10 cellular contexts compared by ENCODE assay signal in genomic region chr11:13962198-13962561, GRCh38. TPM values are rescaled to one million over a fixed set of nuclear protein-coding genes. Genes with fewer than 3 reads are reported as not detected.
DNase-seq lines count a peak whose midpoint lies in the region; ATAC-seq and TF ChIP-seq lines count a peak whose summit lies in the region.
"Had no signal": no experiment of that assay in that cellular context is flagged by ENCODE, and none has a peak within 500 bp of the region (broad histone marks: within the 10 kb centered on the region; RNA-seq: fewer than 3 reads in every experiment).

No MANE protein-coding gene starts in this region.

- H3K9ac ChIP-seq in GM23248 (no peak overlapping the region), rectal smooth muscle tissue (ENCODE audit: low read length) (no peak overlapping the region)

- peak overlapping the region; percentile 62 for H3K4me2 ChIP-seq in GM23248 (ENCODE audit: unreplicated experiment)

- no peaks in the 10 kb centered on the region for H3K9me2 ChIP-seq in GM23248 (ENCODE audit: insufficient read depth)

- H3K27me3 ChIP-seq in GM23248 (replicated peaks; ENCODE audit: insufficient read depth) (peaks cover 79% of the 10 kb centered on the region), iPS DF 6.9 (ENCODE audit: control insufficient read depth, insufficient read depth, low read length) (peaks cover 44% of the 10 kb centered on the region), rectal smooth muscle tissue (ENCODE audit: control insufficient read depth, insufficient read depth, low read length) (peaks cover 7% of the 10 kb centered on the region)

- no peaks in the 10 kb centered on the region for H3K9me3 Mint-ChIP-seq in WTC11

- H3K79me2 ChIP-seq in GM23248 (ENCODE audit: insufficient read depth): no peaks in the 10 kb centered on the region

- H4K20me1 ChIP-seq in GM23248 (ENCODE audit: insufficient read depth): no peaks in the 10 kb centered on the region

- H3K4me3 ChIP-seq in GM23248 (0 out of 2 replicates have a peak overlapping the region, but pooled peaks have one; percentile 34), iPS DF 6.9 (ENCODE audit: low read length) (peak overlapping the region; percentile 40; the same call in 1 of the 2 replicates), rectal smooth muscle tissue (ENCODE audit: low read length) (peak overlapping the region; percentile 71)

- H3K27ac Mint-ChIP-seq in WTC11: no peak overlapping the region

- 44 to 47% methylated on average over 16 of the region's 16 CpGs for WGBS in GM23248 (ENCODE audit: low coverage in 1 of 2, low lambda C conversion rate in 2 of 2, missing lambda C conversion rate in 2 of 2), 2 experiments
- no CpG with 5 or more reads among the region's 16 CpGs for WGBS in iPS DF 6.9 (ENCODE audit: insufficient coverage, insufficient read length)

- H3K36me3 ChIP-seq in GM23248 (ENCODE audit: low read depth): no peaks in the 10 kb centered on the region
- no peaks in the 10 kb centered on the region for H3K36me3 ChIP-seq in iPS DF 6.9 (ENCODE audit: control insufficient read depth, insufficient read depth, low read length)
- H3K36me3 ChIP-seq in rectal smooth muscle tissue (ENCODE audit: control insufficient read depth, insufficient read depth, low read length): no peaks in the 10 kb centered on the region

- in situ Hi-C loops in GM23248 (cut with MboI): loop anchor here (5.0 to 10.0 kb wide), 2 partner anchors 183 to 285 kb away; no protein-coding TSS in a partner anchor
- in situ Hi-C loops in GM13977 (cut with MboI; ENCODE audit: low pct_unique_long_range_greater_than_20kb, low sequenced_read_pairs, unreplicated experiment): loop anchor here (25.0 kb wide), 1 partner anchor 475 kb away; no protein-coding TSS in a partner anchor

- peak overlapping the region; percentile 70 for H3K4me3 Mint-ChIP-seq in WTC11

- H3K27ac ChIP-seq in GM23248 (no peak overlapping the region), iPS DF 6.9 (ENCODE audit: low read length) (no peak overlapping the region), rectal smooth muscle tissue (ENCODE audit: low read depth, low read length) (no peak overlapping the region)

- H3K27me3 Mint-ChIP-seq in WTC11 (ENCODE audit: low read depth): peaks cover 85% of the 10 kb centered on the region

- H3K36me3 Mint-ChIP-seq in WTC11: no peaks in the 10 kb centered on the region

- DNase-seq in GM23248: no peak
- DNase-seq in WTC11 (ENCODE audit: low spot score): no peak
- DNase-seq in iPS DF 6.9 (ENCODE audit: low read depth, low spot score): no peak
- DNase-seq in GM13977 (ENCODE audit: low spot score): no peak
- DNase-seq in globus pallidus (ENCODE audit: low spot score): no peak
- no peak for DNase-seq in NCI-H1694 treated with DMSO at 0.1 percent for 48 hours (lab: John Stamatoyannopoulos, UW)
- DNase-seq: DND-41, NCI-H2107 had no signal

- H3F3A ChIP-seq in GM23248 (ENCODE audit: insufficient read depth): no peaks in the 10 kb centered on the region

- H2AFZ ChIP-seq in GM23248: peak overlapping the region; percentile 43; the same call in 1 of the 2 replicates

- H3K9me3 ChIP-seq in GM23248 (ENCODE audit: low read depth): no peaks in the 10 kb centered on the region
- H3K9me3 ChIP-seq in iPS DF 6.9 (ENCODE audit: control insufficient read depth, insufficient read depth, low read length): no peaks in the 10 kb centered on the region

- H3K4me1 ChIP-seq in GM23248 (ENCODE audit: insufficient read depth) (no peaks in the 10 kb centered on the region), iPS DF 6.9 (ENCODE audit: control insufficient read depth, insufficient read depth, low read length) (0 out of 2 replicates have a peak, but pooled peaks cover 1% of the 10 kb centered on the region), rectal smooth muscle tissue (ENCODE audit: control insufficient read depth, insufficient read depth, low read length) (no peaks in the 10 kb centered on the region)

- CTCF ChIA-PET in WTC11 (lab: Charles Lee): interaction anchor here (0.6 to 3.2 kb wide), 9 partner anchors 10 to 456 kb away, joined by 3 to 15 read pairs (median 5); no protein-coding TSS in a partner anchor

- H3K4me1 Mint-ChIP-seq in WTC11: peaks cover 36% of the 10 kb centered on the region

- ATAC-seq in WTC11 (peak; percentile 5), HG02678 (IDR thresholded peaks at IDR 0.05; ENCODE audit: unreplicated experiment) (no peak)

- TF ChIP-seq CTCF in WTC11 (IDR thresholded peaks at IDR 0.05): no peak
- TF ChIP-seq CTCF in GM13977 (IDR thresholded peaks at IDR 0.05; ENCODE audit: extremely low read depth, insufficient read depth, missing control alignments): no peak

- POLR2A ChIA-PET in WTC11 (lab: Charles Lee): interaction anchor here (0.6 kb wide), 2 partner anchors 145 to 235 kb away, joined by 4 to 5 read pairs; no protein-coding TSS in a partner anchor

TF ChIP-seq in WTC11, 78 proteins besides CTCF, POLR2A, EP300 and RAD21:
- TF ChIP-seq ZMAT4 (CRISPR knock-in tag; IDR thresholded peaks at IDR 0.05): no peak

RNA-seq across cellular contexts. Expression of gene SPON1, which starts 0.3 kb away (rescaled TPM):
- 2.4 and 3.7 TPM in 2 replicates for total RNA-seq in GM23248 (2014; rRNA removed; shearing (Covaris generic))
- 3.8 and 5.4 TPM in 2 replicates for polyA plus RNA-seq in GM23248 (2016; fragmentation: Nextera tagmentation; extraction: Ambion mirVana)
- 4.1 to 6.4 TPM (median 4.1 TPM) in 3 replicates for total RNA-seq in WTC11 (2021)
